ENCODE assay signal across 8 cellular contexts in the genomic region with DNA sequence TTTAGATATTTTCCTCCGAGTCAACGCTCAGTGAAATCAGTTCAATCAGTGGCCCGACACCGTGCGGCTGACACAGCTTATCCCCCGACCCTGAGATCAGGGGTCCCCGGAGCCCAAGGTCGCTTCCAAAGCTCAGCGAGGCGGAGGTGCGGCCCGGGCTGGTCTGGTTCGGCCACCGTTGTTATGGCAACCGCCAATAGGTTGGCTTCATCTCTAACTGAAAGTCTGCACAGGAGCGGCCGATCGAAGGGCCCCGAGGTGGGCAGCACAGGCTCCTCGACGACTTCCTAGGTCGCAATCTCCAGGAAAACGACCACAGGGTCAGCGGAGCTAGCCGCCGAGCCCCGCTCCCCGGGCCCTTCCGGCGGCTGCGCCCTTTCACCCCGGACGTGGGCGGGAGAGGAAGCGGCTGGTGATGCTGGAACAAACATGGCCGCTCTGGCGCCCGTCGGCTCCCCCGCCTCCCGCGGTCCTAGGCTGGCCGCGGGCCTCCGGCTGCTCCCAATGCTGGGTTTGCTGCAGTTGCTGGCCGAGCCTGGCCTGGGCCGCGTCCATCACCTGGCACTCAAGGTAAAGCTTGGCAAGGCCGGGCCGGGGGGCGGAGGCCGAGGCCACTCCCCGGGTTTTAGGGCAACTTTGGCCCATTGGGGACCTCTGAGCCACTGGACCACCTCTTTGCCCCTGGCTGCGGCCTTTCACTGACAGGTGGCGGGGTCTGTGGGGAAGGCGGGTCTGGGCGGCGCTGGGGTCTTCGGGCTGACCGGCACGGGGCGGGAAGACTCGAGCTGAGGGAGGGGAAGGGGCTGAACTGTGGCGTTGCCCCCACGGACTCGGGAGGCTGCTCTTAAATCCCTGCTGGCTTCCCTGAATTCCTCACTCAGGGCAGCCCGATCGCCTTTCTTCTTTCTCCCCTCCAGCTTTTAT. TPM values are rescaled to one million over a fixed set of nuclear protein-coding genes. Genes with fewer than 3 reads are reported as not detected.
DNase-seq lines count a peak whose midpoint lies in the region; ATAC-seq and TF ChIP-seq lines count a peak whose summit lies in the region.

Gene GPR107, plus strand, starts transcription at position 403 of the 924 bp plus-strand sequence. Its CDS starts 27 bp downstream, at position 430.

- intact Hi-C loops in right lobe of liver (cut with DNase I) = no loop called here

- H3K36me3 ChIP-seq in right lobe of liver = no peaks in the 10 kb centered on the region

- ATAC-seq in HG03064 (IDR thresholded peaks at IDR 0.05; ENCODE audit: low read depth, unreplicated experiment) (peak; percentile 62), right lobe of liver (peak; percentile 97 to 98 (median 97))

- peaks cover 0 to 17% (median 6%) of the 10 kb centered on the region in 4 donors for H3K4me1 ChIP-seq in right lobe of liver

- WGBS in right lobe of liver (ENCODE audit: insufficient coverage, low coverage, low lambda C conversion rate, missing lambda C conversion rate) = under 1% methylated on average over 24 of the region's 68 CpGs

- TF ChIP-seq POLR2A in right lobe of liver (IDR thresholded peaks at IDR 0.05) = peak; percentile 82

- peak; percentile 53 for DNase-seq in NK-92 treated with Interleukin-12 subunit alpha and Interleukin-12 subunit beta, amount 100 ng/mL, for 24 hours (lab: John Stamatoyannopoulos, UW)
- DNase-seq in NK-92 (lab: John Stamatoyannopoulos, UW; ENCODE audit: unreplicated experiment) (no peak), NCI-H510A treated with DMSO at 0.1 percent for 48 hours (lab: John Stamatoyannopoulos, UW) (peak; percentile 63), dermis microvascular lymphatic vessel endothelial cell (ENCODE audit: low read depth in 2 of 2) (peak in 1 of 2 donors; percentile 69), right lobe of liver (peak; percentile 82 to 86 (median 85))
- DNase-seq in activated CD4-positive, alpha-beta T cell treated with anti-CD3 and anti-CD28 coated beads, Interleukin-2, amount 50 U/mL, for 4 hours = peak; percentile 69 to 72
- DNase-seq in stimulated activated CD4-positive, alpha-beta T cell treated with anti-CD3 and anti-CD28 coated beads, Interleukin-4, amount 100 ng/mL, for 4 hours = peak; percentile 73 to 75

- peak within 1 kb of the TSS; percentile 89 to 97 (median 94) for H3K4me3 ChIP-seq in right lobe of liver

- H3K27me3 ChIP-seq in right lobe of liver = no peaks in the 10 kb centered on the region

- peak within 1 kb of the TSS; percentile 64 to 76 (median 67) for H3K27ac ChIP-seq in right lobe of liver

- H3K9me3 ChIP-seq in right lobe of liver = no peaks in the 10 kb centered on the region

- no peak for TF ChIP-seq CTCF in right lobe of liver (IDR thresholded peaks at IDR 0.05)

RNA-seq across cellular contexts. Expression of gene GPR107, which starts in this region (rescaled TPM):
- total RNA-seq in dermis microvascular lymphatic vessel endothelial cell (19.8 and 29.3 TPM in 2 replicates), right lobe of liver (10 to 100 TPM; 12.6 to 18.2 (median 14.5) TPM)
